Comparison of ENCODE assay signal across 8 cellular contexts in the genomic region with DNA sequence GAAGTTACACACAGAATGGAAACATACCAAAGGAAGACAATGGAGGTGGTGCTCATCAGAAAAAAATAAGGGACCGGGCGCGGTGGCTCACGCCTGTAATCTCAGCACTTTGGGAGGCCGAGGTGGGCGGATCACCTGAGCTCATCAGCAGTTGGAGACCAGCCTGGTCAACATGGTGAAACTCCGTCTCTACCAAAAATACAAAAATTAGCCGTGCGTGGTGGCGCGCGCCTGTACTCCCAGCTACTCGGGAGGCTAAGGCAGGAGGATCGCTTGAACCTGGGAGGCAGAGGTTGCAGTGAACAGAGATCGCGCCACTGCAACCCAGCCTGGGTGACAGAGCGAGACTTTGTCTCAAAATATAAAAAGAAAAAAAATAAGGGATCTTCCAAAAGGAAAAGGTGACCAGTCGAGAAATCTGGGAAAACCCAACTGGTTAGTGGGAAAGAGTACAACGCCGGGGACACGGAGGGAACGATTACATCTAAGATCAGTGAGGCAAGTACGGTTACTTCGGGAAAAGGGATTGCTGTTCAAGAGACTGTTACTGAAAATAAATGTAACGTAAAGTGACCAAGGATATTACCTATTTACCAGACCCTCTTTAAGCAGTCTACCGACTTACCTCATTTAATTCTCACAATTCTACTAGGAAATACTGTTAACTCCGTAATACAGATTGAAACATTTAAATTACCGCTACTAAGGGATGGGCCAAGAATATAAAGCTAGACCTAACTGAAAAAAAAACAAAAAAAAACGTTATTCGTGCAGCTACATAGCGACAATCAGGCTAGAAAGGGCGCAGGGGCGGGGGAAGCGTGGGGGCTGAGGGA. TPM values are rescaled to one million over a fixed set of nuclear protein-coding genes. Genes with fewer than 3 reads are reported as not detected.
DNase-seq lines count a peak whose midpoint lies in the region; ATAC-seq, FAIRE-seq and TF ChIP-seq lines count a peak whose summit lies in the region.

No MANE protein-coding gene starts in this region.

- no peak for ATAC-seq in CD8-positive, alpha-beta T cell
- no peak for ATAC-seq in naive thymus-derived CD4-positive, alpha-beta T cell

- H3K9me3 Mint-ChIP-seq in CD8-positive, alpha-beta T cell = no peaks in the 10 kb centered on the region
- peaks cover 0 to 2% (median 0%) of the 10 kb centered on the region in 11 donors for H3K9me3 Mint-ChIP-seq in naive thymus-derived CD4-positive, alpha-beta T cell

- no peaks in the 10 kb centered on the region for H3K27me3 ChIP-seq in CD8-positive, alpha-beta T cell (ENCODE audit: insufficient read depth, low read length)
- H3K27me3 ChIP-seq in naive thymus-derived CD4-positive, alpha-beta T cell (ENCODE audit: control insufficient read depth in 2 of 2, insufficient read depth in 2 of 2, low read length in 2 of 2) = no peaks in the 10 kb centered on the region

- TF ChIP-seq CTCF in CD8-positive, alpha-beta T cell (IDR thresholded peaks at IDR 0.05) = no peak
- TF ChIP-seq CTCF in coronary artery (IDR thresholded peaks at IDR 0.05) = no peak

- no peaks in the 10 kb centered on the region for H3K27me3 Mint-ChIP-seq in CD8-positive, alpha-beta T cell (ENCODE audit: low read depth)
- peaks cover 0 to 5% (median 0%) of the 10 kb centered on the region in 5 donors for H3K27me3 Mint-ChIP-seq in naive thymus-derived CD4-positive, alpha-beta T cell

- intact Hi-C loops in CD8-positive, alpha-beta T cell (cut with DNase I, micrococcal nuclease) = loop anchor here (5.0 to 10.0 kb wide), 3 partner anchors 415 to 772 kb away; a partner anchor contains a TSS
- intact Hi-C loops in naive thymus-derived CD4-positive, alpha-beta T cell (cut with micrococcal nuclease) = loop anchor here (2.0 to 10.0 kb wide), 6 partner anchors 54 to 1095 kb away; a partner anchor contains a TSS

- H3K4me1 ChIP-seq in CD8-positive, alpha-beta T cell (ENCODE audit: insufficient read depth, low read length) = peaks cover 25% of the 10 kb centered on the region
- H3K4me1 ChIP-seq in naive thymus-derived CD4-positive, alpha-beta T cell (ENCODE audit: control insufficient read depth in 2 of 2, insufficient read depth in 2 of 2, low read length in 2 of 2) = peaks cover 11 to 17% of the 10 kb centered on the region in 2 donors

- H3K9me3 ChIP-seq in CD8-positive, alpha-beta T cell (ENCODE audit: low read length) = no peaks in the 10 kb centered on the region
- no peaks in the 10 kb centered on the region for H3K9me3 ChIP-seq in naive thymus-derived CD4-positive, alpha-beta T cell (ENCODE audit: control insufficient read depth in 2 of 3, low read length in 3 of 3)

- peaks cover 39% of the 10 kb centered on the region for H3K4me1 Mint-ChIP-seq in CD8-positive, alpha-beta T cell (ENCODE audit: low read depth)
- H3K4me1 Mint-ChIP-seq in naive thymus-derived CD4-positive, alpha-beta T cell = peaks cover 16 to 51% (median 40%) of the 10 kb centered on the region in 7 donors

- FAIRE-seq in GM12891 (lab: Jason Lieb, UNC) = no peak

- peaks cover 17% of the 10 kb centered on the region for H3K36me3 ChIP-seq in CD8-positive, alpha-beta T cell (ENCODE audit: insufficient read depth, low read length)
- peaks cover 4 to 27% (median 13%) of the 10 kb centered on the region in 3 experiments for H3K36me3 ChIP-seq in naive thymus-derived CD4-positive, alpha-beta T cell (ENCODE audit: control insufficient read depth in 2 of 3, insufficient read depth in 3 of 3, low read length in 3 of 3)

- peak overlapping the region; percentile 54 for H3K27ac ChIP-seq in CD8-positive, alpha-beta T cell (ENCODE audit: low read depth, low read length)
- H3K27ac ChIP-seq in coronary artery = peak overlapping the region; percentile 15 to 83
- H3K27ac ChIP-seq in naive thymus-derived CD4-positive, alpha-beta T cell (ENCODE audit: low read depth, low read length) = peak overlapping the region; percentile 71

- peak overlapping the region; percentile 95 for H3K27ac Mint-ChIP-seq in CD8-positive, alpha-beta T cell
- H3K27ac Mint-ChIP-seq in naive thymus-derived CD4-positive, alpha-beta T cell = peak overlapping the region; percentile 97 to 99 (median 98)

- POLR2A ChIA-PET in CD8-positive, alpha-beta T cell (lab: Charles Lee) = interaction anchor here (0.6 to 1.3 kb wide), 5 partner anchors 7 to 278 kb away, joined by 3 to 6 read pairs (median 4); a partner anchor contains a TSS
- POLR2A ChIA-PET in naive thymus-derived CD4-positive, alpha-beta T cell (lab: Charles Lee) = interaction anchor here (0.6 to 1.3 kb wide), 3 partner anchors 33 to 56 kb away, joined by 3 read pairs; no protein-coding TSS in a partner anchor

- peaks cover 44% of the 10 kb centered on the region for H3K36me3 Mint-ChIP-seq in CD8-positive, alpha-beta T cell
- H3K36me3 Mint-ChIP-seq in naive thymus-derived CD4-positive, alpha-beta T cell = peaks cover 0 to 21% (median 9%) of the 10 kb centered on the region in 5 donors

- CTCF ChIA-PET in CD8-positive, alpha-beta T cell (lab: Charles Lee) = interaction anchor here (0.6 to 1.7 kb wide), 6 partner anchors 11 to 1057 kb away, joined by 3 to 4 read pairs (median 4); no protein-coding TSS in a partner anchor
- CTCF ChIA-PET in naive thymus-derived CD4-positive, alpha-beta T cell (lab: Charles Lee) = interaction anchor here (0.6 to 0.9 kb wide), 3 partner anchors 56 to 647 kb away, joined by 3 read pairs; no protein-coding TSS in a partner anchor

- H3K4me3 ChIP-seq in CD8-positive, alpha-beta T cell (ENCODE audit: low read depth, low read length) = peak overlapping the region; percentile 85
- H3K4me3 ChIP-seq in coronary artery = peak overlapping the region; percentile 81
- H3K4me3 ChIP-seq in naive thymus-derived CD4-positive, alpha-beta T cell (ENCODE audit: low read length) = peak overlapping the region; percentile 83

- peak in 1 of 7 experiments; percentile 26 for DNase-seq in CD8-positive, alpha-beta T cell
- DNase-seq in NCI-H69 (lab: John Stamatoyannopoulos, UW) (peak; percentile 30), coronary artery (ENCODE audit: low spot score) (no peak), amygdala (lab: John Stamatoyannopoulos, UW) (no peak), GM12891 (ENCODE audit: insufficient read length, low spot score) (no peak), cortex of kidney (lab: John Stamatoyannopoulos, UW) (no peak), 8988T (no peak)
- DNase-seq in naive thymus-derived CD4-positive, alpha-beta T cell = no peak

- no peak for TF ChIP-seq POLR2A in GM12891 (IDR thresholded peaks at IDR 0.05; ENCODE audit: low read depth, low read length)

- H3K4me3 Mint-ChIP-seq in CD8-positive, alpha-beta T cell = peak overlapping the region; percentile 95
- peak overlapping the region; percentile 97 to 99 (median 99) for H3K4me3 Mint-ChIP-seq in naive thymus-derived CD4-positive, alpha-beta T cell

TF ChIP-seq in GM12891, 5 proteins besides CTCF, POLR2A, EP300 and RAD21:
- TF ChIP-seq TAF1 (IDR thresholded peaks at IDR 0.05; ENCODE audit: low read depth, low read length) (no peak), SPI1 (IDR thresholded peaks at IDR 0.05; ENCODE audit: low read depth, low read length) (no peak), POLR2AphosphoS5 (IDR thresholded peaks at IDR 0.05; ENCODE audit: low read depth, low read length) (no peak), PAX5 (IDR thresholded peaks at IDR 0.05; ENCODE audit: insufficient read depth, low read length, severe bottlenecking) (no peak), POU2F2 (IDR thresholded peaks at IDR 0.05; ENCODE audit: low read depth, low read length) (no peak)
TF ChIP-seq in GM12891: peak in this region for 0.

RNA-seq across cellular contexts. Expression of a gene that starts 0.8 kb away (rescaled TPM):
- 10 to 100 TPM; 49.2 to 53.4 TPM for total RNA-seq in CD8-positive, alpha-beta T cell
- 100 to 1,000 TPM in 3 of 5 experiments, 10 to 100 TPM in 2; 78.0 to 282 (median 114) TPM for total RNA-seq in naive thymus-derived CD4-positive, alpha-beta T cell
- 100 to 1,000 TPM; 203 to 265 TPM for polyA plus RNA-seq in naive thymus-derived CD4-positive, alpha-beta T cell
- polyA plus RNA-seq in GM12891 (2012; ENCODE audit: low read depth, missing spikeins) = 228 TPM

RNA-seq across cellular contexts. Expression of a gene that starts 1.1 kb away (rescaled TPM):
- total RNA-seq in CD8-positive, alpha-beta T cell = under 1 TPM in 1 of 2 experiments, not detected in 1; 0.46 TPM
- 1 to 10 TPM in 1 of 5 experiments, not detected in 4; 1.1 TPM for total RNA-seq in naive thymus-derived CD4-positive, alpha-beta T cell
- 1 to 10 TPM; 1.7 to 2.2 TPM for polyA plus RNA-seq in naive thymus-derived CD4-positive, alpha-beta T cell
- polyA plus RNA-seq in GM12891 (2012; ENCODE audit: low read depth, missing spikeins) = 0.30 TPM

RNA-seq across cellular contexts. Expression of a gene that starts 31.7 kb away (rescaled TPM):
- not detected for total RNA-seq in CD8-positive, alpha-beta T cell
- total RNA-seq in naive thymus-derived CD4-positive, alpha-beta T cell = not detected
- not detected for polyA plus RNA-seq in naive thymus-derived CD4-positive, alpha-beta T cell
- 0.08 TPM for polyA plus RNA-seq in GM12891 (2012; ENCODE audit: low read depth, missing spikeins)

RNA-seq across cellular contexts. Expression of a gene that starts 38.2 kb away (rescaled TPM):
- total RNA-seq in CD8-positive, alpha-beta T cell = not detected
- total RNA-seq in naive thymus-derived CD4-positive, alpha-beta T cell = not detected
- not detected for polyA plus RNA-seq in naive thymus-derived CD4-positive, alpha-beta T cell
- polyA plus RNA-seq in GM12891 (2012; ENCODE audit: low read depth, missing spikeins) = not detected

RNA-seq across cellular contexts. Expression of a gene that starts 41.8 kb away (rescaled TPM):
- 10 to 100 TPM; 10.8 to 10.9 TPM for total RNA-seq in CD8-positive, alpha-beta T cell
- total RNA-seq in naive thymus-derived CD4-positive, alpha-beta T cell = 10 to 100 TPM; 21.0 to 40.4 (median 24.5) TPM
- polyA plus RNA-seq in naive thymus-derived CD4-positive, alpha-beta T cell = 10 to 100 TPM; 17.6 to 19.3 TPM
- polyA plus RNA-seq in GM12891 (2012; ENCODE audit: low read depth, missing spikeins) = 30.7 TPM
